In the genomic region with DNA sequence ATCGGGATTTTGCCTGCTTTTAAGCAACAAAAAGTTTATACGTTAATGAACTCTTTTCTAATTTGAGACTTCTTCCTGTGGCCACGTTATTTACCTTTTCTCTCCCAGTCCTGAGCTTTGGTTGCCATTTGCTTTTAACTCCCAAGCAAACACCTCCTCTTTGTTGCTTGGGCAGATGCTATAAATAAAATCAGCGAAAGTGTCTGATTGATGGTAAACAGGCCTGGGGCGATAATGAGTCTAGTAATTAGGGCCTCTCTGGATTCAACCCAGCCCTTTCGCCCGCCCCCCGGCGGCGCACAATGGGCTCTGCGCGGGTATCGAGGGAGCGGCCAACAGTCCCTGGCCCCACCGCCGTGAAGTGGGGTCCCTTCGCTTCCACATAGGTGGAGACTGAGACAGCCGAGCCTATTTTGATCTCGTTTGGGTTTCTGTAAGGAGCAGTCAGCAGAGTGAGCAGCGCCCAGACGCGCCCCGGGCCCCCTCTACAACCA, we compare ENCODE assay signal across 8 cellular contexts. TPM values are rescaled to one million over a fixed set of nuclear protein-coding genes. Genes with fewer than 3 reads are reported as not detected.
A peak's percentile ranks its signal among the peaks of the same experiment; 100 is the strongest.
DNase-seq lines count a peak whose midpoint lies in the region; ATAC-seq, FAIRE-seq and TF ChIP-seq lines count a peak whose summit lies in the region.

No MANE protein-coding gene starts in this region.

- H3K27me3 ChIP-seq in GM23248 (replicated peaks; ENCODE audit: insufficient read depth) (no peaks in the 10 kb centered on the region), testis (no peaks in the 10 kb centered on the region), small intestine (ENCODE audit: control insufficient read depth in 2 of 2, insufficient read depth in 2 of 2, low read length in 2 of 2) (no peaks in the 10 kb centered on the region)

- peaks cover 8% of the 10 kb centered on the region for H3K4me1 Mint-ChIP-seq in activated naive CD8-positive, alpha-beta T cell (ENCODE audit: low read depth)

- DNase-seq in GM23248 (peak; percentile 1), NCI-H1105 treated with DMSO at 0.1 percent for 48 hours (lab: John Stamatoyannopoulos, UW) (peak; percentile 62), iPS-NIHi7 (ENCODE audit: extremely low spot score) (peak; percentile 49), testis (peak; percentile 27), left lobe of liver (ENCODE audit: low spot score) (no peak), small intestine (no peak)

- H3K4me3 ChIP-seq in GM08714 (ENCODE audit: low read length) (peak overlapping the region; percentile 60; the same call in 1 of the 2 replicates), GM23248 (peak overlapping the region; percentile 83), testis (peak overlapping the region; percentile 60 to 66), small intestine (ENCODE audit: low read depth in 1 of 2, low read length in 2 of 2) (peak overlapping the region in 1 of 2 donors; percentile 65)

- H3K4me3 Mint-ChIP-seq in activated naive CD8-positive, alpha-beta T cell: peak overlapping the region; percentile 80

- no peaks in the 10 kb centered on the region for H3K36me3 ChIP-seq in GM23248 (ENCODE audit: low read depth)
- H3K36me3 ChIP-seq in testis (ENCODE audit: low read depth, missing control alignments): no peaks in the 10 kb centered on the region
- no peaks in the 10 kb centered on the region for H3K36me3 ChIP-seq in small intestine (ENCODE audit: control insufficient read depth in 2 of 2, insufficient read depth in 2 of 2, low read length in 2 of 2)

- intact Hi-C loops in testis (cut with DNase I; ENCODE audit: low total_unique reads): no loop called here

- peaks cover 2% of the 10 kb centered on the region for H3K36me3 Mint-ChIP-seq in activated naive CD8-positive, alpha-beta T cell

- H3K9me3 ChIP-seq in GM23248 (ENCODE audit: low read depth): no peaks in the 10 kb centered on the region
- no peaks in the 10 kb centered on the region for H3K9me3 ChIP-seq in testis
- H3K9me3 ChIP-seq in small intestine (ENCODE audit: control insufficient read depth, low read depth): no peaks in the 10 kb centered on the region

- WGBS in GM23248 (ENCODE audit: low coverage in 1 of 2, low lambda C conversion rate in 2 of 2, missing lambda C conversion rate in 2 of 2), 2 experiments: 11 to 13% methylated on average over 23 of the region's 23 CpGs
- WGBS in testis, 2 donors: 4 to 24% methylated on average over 5 to 23 of the region's 23 CpGs
- WGBS in small intestine, 3 donors: 8 to 12% (median 9%) methylated on average over 19 to 23 of the region's 23 CpGs

- H3K27ac ChIP-seq in GM23248 (no peak overlapping the region), testis (no peak overlapping the region), small intestine (ENCODE audit: low read depth in 1 of 2, low read length in 1 of 2) (no peak overlapping the region)

- H3K4me2 ChIP-seq in GM23248 (ENCODE audit: unreplicated experiment): peak overlapping the region; percentile 84

- no peak for TF ChIP-seq CTCF in testis (IDR thresholded peaks at IDR 0.05)

- peaks cover 32% of the 10 kb centered on the region for H3K27me3 Mint-ChIP-seq in activated naive CD8-positive, alpha-beta T cell

- H3K79me2 ChIP-seq in GM23248 (ENCODE audit: insufficient read depth): no peaks in the 10 kb centered on the region

- TF ChIP-seq POLR2A in testis (IDR thresholded peaks at IDR 0.05): no peak

- H3K27ac Mint-ChIP-seq in activated naive CD8-positive, alpha-beta T cell: no peak overlapping the region

- H3K4me1 ChIP-seq in GM23248 (ENCODE audit: insufficient read depth) (peaks cover 26% of the 10 kb centered on the region), testis (no peaks in the 10 kb centered on the region), small intestine (ENCODE audit: control insufficient read depth in 2 of 2, insufficient read depth in 1 of 2, low read depth in 1 of 2, low read length in 1 of 2) (no peaks in the 10 kb centered on the region)

- peak overlapping the region; percentile 88 for H2AFZ ChIP-seq in GM23248

- FAIRE-seq in small intestine (lab: Jason Lieb, UNC): no peak

- H3K9me3 Mint-ChIP-seq in activated naive CD8-positive, alpha-beta T cell (ENCODE audit: low read depth): no peaks in the 10 kb centered on the region

- no peak overlapping the region for H3K9ac ChIP-seq in GM23248

- H3F3A ChIP-seq in GM23248 (ENCODE audit: insufficient read depth): peaks cover 25% of the 10 kb centered on the region

- H4K20me1 ChIP-seq in GM23248 (ENCODE audit: insufficient read depth): no peaks in the 10 kb centered on the region

- no peak for ATAC-seq in left lobe of liver

- H3K9me2 ChIP-seq in GM23248 (ENCODE audit: insufficient read depth): no peaks in the 10 kb centered on the region

- in situ Hi-C loops in GM23248 (cut with MboI): no loop called here

RNA-seq across cellular contexts. Expression of a gene that starts 0.8 kb away (rescaled TPM):
- 0.63 and 5.1 TPM in 2 replicates for total RNA-seq in GM23248 (2014; rRNA removed; shearing (Covaris generic))
- polyA plus RNA-seq in GM23248 (2016; fragmentation: Nextera tagmentation; extraction: Ambion mirVana) (2.5 and 2.7 TPM in 2 replicates), testis (ENCODE audit: insufficient read depth, low read depth, low replicate concordance) (75.6 TPM), small intestine (under 1 TPM in 1 of 3 donors, not detected in 2; 0.88 TPM)
- total RNA-seq in testis (10 to 100 TPM; 26.9 to 37.0 TPM), left lobe of liver (0.50 TPM)

RNA-seq across cellular contexts. Expression of a gene that starts 53.2 kb away (rescaled TPM):
- total RNA-seq in GM23248 (2014; rRNA removed; shearing (Covaris generic)): 92.4 and 104 TPM in 2 replicates
- 120 and 124 TPM in 2 replicates for polyA plus RNA-seq in GM23248 (2016; fragmentation: Nextera tagmentation; extraction: Ambion mirVana)
- total RNA-seq in testis: 10 to 100 TPM; 30.5 to 37.2 TPM
- polyA plus RNA-seq in testis (ENCODE audit: insufficient read depth, low read depth, low replicate concordance): 44.5 TPM
- 18.5 TPM for total RNA-seq in left lobe of liver
- 10 to 100 TPM; 55.9 to 81.9 (median 62.9) TPM for polyA plus RNA-seq in small intestine

Comparison
In these comparisons a context has a peak if more than half of its experiments do, and no peak if none do; other contexts are left out.
1. DNase-seq: peak in GM23248 (single experiment), NCI-H1105 treated with DMSO at 0.1 percent for 48 hours (single experiment), iPS-NIHi7 (single experiment) and testis (single experiment); none in left lobe of liver (single experiment) and small intestine (single experiment).